Comparison of ENCODE assay signal across 6 cellular contexts in the genomic region with DNA sequence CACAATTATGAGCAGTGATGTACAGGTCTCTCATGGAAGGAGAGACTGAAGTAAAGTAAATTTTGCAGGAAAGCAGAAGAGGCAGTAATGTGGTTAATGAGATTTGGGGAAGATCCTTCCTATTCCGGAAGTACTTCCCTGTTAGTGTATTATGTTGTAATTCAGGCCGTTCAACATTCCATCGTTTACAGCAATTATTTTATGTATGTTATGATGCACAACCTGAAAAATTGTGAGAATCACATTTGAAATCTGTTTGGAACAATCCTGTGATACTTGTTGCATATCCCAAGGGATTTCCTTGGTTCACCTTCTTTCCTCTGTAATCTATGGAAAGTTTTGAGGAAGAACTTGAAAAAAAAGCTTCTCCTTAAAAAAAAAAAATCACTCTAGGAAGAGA.
"Had no signal": no experiment of that assay in that cellular context is flagged by ENCODE, and none has a peak within 500 bp of the region (broad histone marks: within the 10 kb centered on the region; RNA-seq: fewer than 3 reads in every experiment).

No MANE protein-coding gene starts in this region.

- H3K4me2 ChIP-seq: GM23338 had no signal

- H3K4me1 ChIP-seq: HAP-1 had no signal

- H3K9ac ChIP-seq: GM23248 had no signal

- H3K36me3 ChIP-seq: HAP-1 had no signal

- H3K9me3 Mint-ChIP-seq: GM23338, H9, HFFc6 had no signal

- DNase-seq: GOT3, HFFc6 had no signal

- H3K4me1 Mint-ChIP-seq: GM23338 had no signal

- H3K4me3 ChIP-seq: GM23248, GM23338, HAP-1 had no signal

- H3K27ac Mint-ChIP-seq: H9, HFFc6 had no signal

- H3K4me3 Mint-ChIP-seq: GM23338, H9, HFFc6 had no signal

- H2AFZ ChIP-seq: GM23248, GM23338 had no signal

- H3K27ac ChIP-seq: GM23248 had no signal

- H3K9me3 ChIP-seq: HAP-1 had no signal
